Comparison of ENCODE assay signal across 17 cellular contexts in the genomic region with DNA sequence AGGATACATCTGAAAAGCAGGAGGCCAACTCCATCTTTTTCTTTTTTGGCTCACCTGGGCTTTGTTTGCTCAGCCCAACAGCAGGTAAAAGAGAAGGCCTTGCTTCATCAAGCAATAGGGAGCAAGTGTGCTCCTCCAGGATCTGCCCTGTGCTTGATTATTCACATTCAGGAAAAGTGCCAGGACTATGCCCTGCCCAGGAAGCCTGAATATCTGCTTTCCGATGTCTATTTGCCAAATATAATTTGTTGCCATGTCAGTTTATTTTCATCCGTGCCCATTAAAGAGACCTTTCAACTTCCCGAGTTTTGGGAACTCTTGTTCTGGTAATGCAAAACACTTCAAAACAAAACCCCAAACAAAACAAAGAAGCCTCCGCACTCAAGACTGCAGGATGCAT.
A peak's percentile ranks its signal among the peaks of the same experiment; 100 is the strongest.
DNase-seq lines count a peak whose midpoint lies in the region; ATAC-seq and TF ChIP-seq lines count a peak whose summit lies in the region.
"Had no signal": no experiment of that assay in that cellular context is flagged by ENCODE, and none has a peak within 500 bp of the region (broad histone marks: within the 10 kb centered on the region; RNA-seq: fewer than 3 reads in every experiment).

No MANE protein-coding gene starts in this region.

- intact Hi-C loops in breast epithelium (cut with DNase I; ENCODE audit: low total_unique reads) (no loop called here), CD14-positive monocyte (cut with micrococcal nuclease) (no loop called here)

- 84% methylated on average over 3 of the region's 4 CpGs for WGBS in mesenchymal stem cell

- H3K36me3 ChIP-seq in breast epithelium, result no peaks in the 10 kb centered on the region
- H3K36me3 ChIP-seq in mesenchymal stem cell (ENCODE audit: control insufficient read depth in 1 of 2, insufficient read depth in 2 of 2, low read depth in 1 of 2, low read length in 2 of 2), result peaks cover 8 to 81% of the 10 kb centered on the region in 2 experiments
- H3K36me3 ChIP-seq: BE2C had no signal

- H3K4me1 ChIP-seq in breast epithelium (no peaks in the 10 kb centered on the region), mesenchymal stem cell (ENCODE audit: control insufficient read depth, insufficient read depth, low read depth, low read length) (peaks cover 2% of the 10 kb centered on the region)
- H3K4me1 ChIP-seq: BE2C had no signal

- H3K36me3 Mint-ChIP-seq in CD14-positive monocyte, result no peaks in the 10 kb centered on the region

- no peak for TF ChIP-seq POLR2A in breast epithelium (IDR thresholded peaks at IDR 0.05)

- no peak overlapping the region for H3K4me2 ChIP-seq in mesenchymal stem cell (ENCODE audit: low read length, poor library complexity, severe bottlenecking)

- no peak overlapping the region for H3K4me3 Mint-ChIP-seq in CD14-positive monocyte
- H3K4me3 Mint-ChIP-seq: activated CD4-positive, alpha-beta T cell treated with anti-CD3 and anti-CD28 coated beads for 36 hours; T-helper 1 cell treated with Interleukin-12 subunit alpha and Interleukin-12 subunit beta and Interleukin-4 antibody, amounts not matched to agents 30 μg/mL and 1 μg/mL, for 36 hours had no signal

- no peaks in the 10 kb centered on the region for H3K27me3 ChIP-seq in breast epithelium
- no peaks in the 10 kb centered on the region for H3K27me3 ChIP-seq in mesenchymal stem cell (ENCODE audit: control insufficient read depth in 1 of 2, insufficient read depth in 1 of 2, low read length in 2 of 2)
- H3K27me3 ChIP-seq: BE2C had no signal

- H3K27ac Mint-ChIP-seq in CD14-positive monocyte, result no peak overlapping the region

- H3K79me1 ChIP-seq in mesenchymal stem cell (replicated peaks; ENCODE audit: low read length, poor library complexity, severe bottlenecking), result no peaks in the 10 kb centered on the region

- no peak overlapping the region for H2BK15ac ChIP-seq in mesenchymal stem cell (ENCODE audit: low read depth, poor library complexity, severe bottlenecking)

- no peak overlapping the region for H3K4ac ChIP-seq in mesenchymal stem cell (ENCODE audit: low read depth in 1 of 2, low read length in 2 of 2)

- no peak overlapping the region for H2BK5ac ChIP-seq in mesenchymal stem cell (ENCODE audit: low read depth, low read length, poor library complexity, severe bottlenecking)

- H2AK5ac ChIP-seq in mesenchymal stem cell (ENCODE audit: low read length, severe bottlenecking), result no peak overlapping the region

- peak overlapping the region; percentile 58 for H2BK120ac ChIP-seq in mesenchymal stem cell (ENCODE audit: low read depth, low read length)

- H3K9me3 Mint-ChIP-seq in CD14-positive monocyte, result peaks cover 0 to 1% (median 0%) of the 10 kb centered on the region in 7 donors
- H3K9me3 Mint-ChIP-seq: T-helper 1 cell treated with Interleukin-12 subunit alpha and Interleukin-12 subunit beta and Interleukin-4 antibody, amounts not matched to agents 30 μg/mL and 1 μg/mL, for 36 hours had no signal

- no peak overlapping the region for H2AFZ ChIP-seq in mesenchymal stem cell (ENCODE audit: low read depth, low read length)

- DNase-seq in AG08395 (ENCODE audit: low spot score), result peak; percentile 17
- peak; percentile 24 for DNase-seq in GM03348 (ENCODE audit: low spot score)
- DNase-seq in breast epithelium (ENCODE audit: low spot score in 2 of 2), result no peak
- no peak for DNase-seq in mesenchymal stem cell
- DNase-seq in AML-193 (lab: John Stamatoyannopoulos, UW), result no peak
- no peak for DNase-seq in NCI-H524 (lab: John Stamatoyannopoulos, UW)
- no peak for DNase-seq in CD14-positive monocyte (ENCODE audit: low spot score)
- DNase-seq: activated CD4-positive, alpha-beta T cell treated with anti-CD3 and anti-CD28 coated beads for 36 hours; activated T-cell treated with anti-CD3 and anti-CD28 coated beads, Interleukin-2, amount 50 U/mL, for 48 hours; BE2C; cortex of kidney; EL; foreskin melanocyte; NCI-H2171 treated with DMSO at 0.1 percent for 48 hours; trophoblast cell had no signal

- H3K27me3 Mint-ChIP-seq in CD14-positive monocyte (ENCODE audit: low read depth in 3 of 3), result peaks cover 0 to 2% (median 2%) of the 10 kb centered on the region in 3 donors
- H3K27me3 Mint-ChIP-seq: activated CD4-positive, alpha-beta T cell treated with anti-CD3 and anti-CD28 coated beads for 36 hours had no signal

- H3K9me3 ChIP-seq in breast epithelium (no peaks in the 10 kb centered on the region), mesenchymal stem cell (ENCODE audit: control insufficient read depth, low read length) (no peaks in the 10 kb centered on the region)
- H3K9me3 ChIP-seq: BE2C had no signal

- ATAC-seq in GM18520 (IDR thresholded peaks at IDR 0.05; ENCODE audit: unreplicated experiment), result no peak
- ATAC-seq: activated CD4-positive, alpha-beta T cell treated with anti-CD3 and anti-CD28 coated beads for 36 hours had no signal

- H2BK12ac ChIP-seq in mesenchymal stem cell (ENCODE audit: low read length in 2 of 2), result no peak overlapping the region

- H3K9ac ChIP-seq in mesenchymal stem cell (ENCODE audit: low read length), result peak overlapping the region; percentile 82

- no peak overlapping the region for H4K91ac ChIP-seq in mesenchymal stem cell (ENCODE audit: low read length)

- peak overlapping the region in 1 of 2 experiments; percentile 5 for H3K18ac ChIP-seq in mesenchymal stem cell (ENCODE audit: low read depth in 1 of 2, low read length in 2 of 2)

- no peak overlapping the region for H3K4me3 ChIP-seq in breast epithelium
- H3K4me3 ChIP-seq in mesenchymal stem cell (ENCODE audit: insufficient read depth in 1 of 2, low read depth in 1 of 2, low read length in 2 of 2), result no peak overlapping the region

- H4K8ac ChIP-seq in mesenchymal stem cell (ENCODE audit: low read length), result peak overlapping the region; percentile 4

- H3K27ac ChIP-seq in breast epithelium, result peak overlapping the region; percentile 42 to 62
- no peak overlapping the region for H3K27ac ChIP-seq in mesenchymal stem cell (ENCODE audit: low read length, poor library complexity, severe bottlenecking)

- H3K23ac ChIP-seq in mesenchymal stem cell (ENCODE audit: low read length in 2 of 2), result peak overlapping the region in 1 of 2 experiments; percentile 46

- H3K4me1 Mint-ChIP-seq in CD14-positive monocyte, result peaks cover 13% of the 10 kb centered on the region

- no peak for TF ChIP-seq CTCF in breast epithelium (IDR thresholded peaks at IDR 0.05)
- no peak for TF ChIP-seq CTCF in CD14-positive monocyte (IDR thresholded peaks at IDR 0.05)

- H3K14ac ChIP-seq in mesenchymal stem cell (ENCODE audit: low read length in 2 of 2), result no peak overlapping the region

Comparison
In these comparisons a context has a peak if more than half of its experiments do, and no peak if none do; other contexts are left out.
1. DNase-seq: peak in AG08395 (single experiment) and GM03348 (single experiment); none in breast epithelium (0 of 2), mesenchymal stem cell (single experiment), AML-193 (0 of 2), NCI-H524 (0 of 2) and CD14-positive monocyte (single experiment).